ENCODE assay signal across 14 cellular contexts in genomic region chr12:102427542-102427923, GRCh38. TPM values are rescaled to one million over a fixed set of nuclear protein-coding genes. Genes with fewer than 3 reads are reported as not detected.
DNase-seq lines count a peak whose midpoint lies in the region; ATAC-seq and TF ChIP-seq lines count a peak whose summit lies in the region.
"Had no signal": no experiment of that assay in that cellular context is flagged by ENCODE, and none has a peak within 500 bp of the region (broad histone marks: within the 10 kb centered on the region; RNA-seq: fewer than 3 reads in every experiment).

No MANE protein-coding gene starts in this region.

- H3K27me3 ChIP-seq in upper lobe of left lung = no peaks in the 10 kb centered on the region

- H3K4me3 ChIP-seq in fibroblast of the aortic adventitia (ENCODE audit: low read depth, low read length) (peak overlapping the region; percentile 5), upper lobe of left lung (no peak overlapping the region)

- no peaks in the 10 kb centered on the region for H3K36me3 Mint-ChIP-seq in neural crest cell (ENCODE audit: low read depth)
- H3K36me3 Mint-ChIP-seq: T-cell had no signal

- H3K4me1 ChIP-seq in upper lobe of left lung = no peaks in the 10 kb centered on the region
- H3K4me1 ChIP-seq: Caco-2 had no signal

- H3K27ac Mint-ChIP-seq in neural crest cell (ENCODE audit: unreplicated experiment) = peak overlapping the region; percentile 32
- H3K27ac Mint-ChIP-seq: activated CD4-positive, alpha-beta T cell treated with anti-CD3 and anti-CD28 coated beads for 36 hours; T-cell had no signal

- WGBS in upper lobe of left lung, 2 donors = 47 to 69% methylated on average over 7 of the region's 7 CpGs

- no peak for TF ChIP-seq CTCF in fibroblast of the aortic adventitia (IDR thresholded peaks at IDR 0.05; ENCODE audit: insufficient read depth, low read length)
- TF ChIP-seq CTCF in neural crest cell (conservative IDR thresholded peaks at IDR 0.05) = no peak
- no peak for TF ChIP-seq CTCF in upper lobe of left lung (IDR thresholded peaks at IDR 0.05)

- H3K27ac ChIP-seq in upper lobe of left lung = peak overlapping the region in 1 of 4 donors; percentile 42

- H3K4me1 Mint-ChIP-seq in neural crest cell = no peaks in the 10 kb centered on the region
- H3K4me1 Mint-ChIP-seq: activated CD4-positive, alpha-beta T cell treated with anti-CD3 and anti-CD28 coated beads for 36 hours; T-cell had no signal

- H3K9me3 Mint-ChIP-seq in neural crest cell = peaks cover 2% of the 10 kb centered on the region
- H3K9me3 Mint-ChIP-seq: T-cell had no signal

- no peak overlapping the region for H3K4me3 Mint-ChIP-seq in neural crest cell
- H3K4me3 Mint-ChIP-seq: activated CD4-positive, alpha-beta T cell treated with anti-CD3 and anti-CD28 coated beads for 36 hours; T-cell had no signal

- peak; percentile 4 to 40 for ATAC-seq in upper lobe of left lung (ENCODE audit: low FRiP score in 2 of 2)
- no peak for ATAC-seq in HG02973 (IDR thresholded peaks at IDR 0.05; ENCODE audit: unreplicated experiment)
- no peak for ATAC-seq in HG03159 (IDR thresholded peaks at IDR 0.05; ENCODE audit: unreplicated experiment)
- no peak for ATAC-seq in HG02571 (IDR thresholded peaks at IDR 0.05; ENCODE audit: unreplicated experiment)
- ATAC-seq: activated CD4-positive, alpha-beta T cell treated with anti-CD3 and anti-CD28 coated beads for 36 hours; T-cell had no signal

- no peaks in the 10 kb centered on the region for H3K27me3 Mint-ChIP-seq in neural crest cell (ENCODE audit: low read depth)

- no peaks in the 10 kb centered on the region for H3K9me3 ChIP-seq in upper lobe of left lung
- H3K9me3 ChIP-seq: Caco-2 had no signal

- H3K36me3 ChIP-seq in upper lobe of left lung = no peaks in the 10 kb centered on the region

- TF ChIP-seq POLR2A in upper lobe of left lung (IDR thresholded peaks at IDR 0.05) = no peak

- no peak for TF ChIP-seq EP300 in upper lobe of left lung (IDR thresholded peaks at IDR 0.05)

- DNase-seq in NCI-H446 treated with DMSO at 0.1 percent for 48 hours (lab: John Stamatoyannopoulos, UW) = peak; percentile 22
- DNase-seq in fibroblast of the aortic adventitia (ENCODE audit: low read depth) = peak; percentile 38
- DNase-seq in neural crest cell (ENCODE audit: low read depth, low spot score) = no peak
- DNase-seq in upper lobe of left lung = peak in 1 of 2 donors; percentile 42
- DNase-seq in stimulated activated CD4-positive, alpha-beta T cell treated with anti-CD3 and anti-CD28 coated beads, Interleukin-2, amount 100 ng/mL, for 24 hours = no peak
- DNase-seq: activated CD4-positive, alpha-beta T cell treated with anti-CD3 and anti-CD28 coated beads for 36 hours; Caco-2; Kasumi-1; mammary epithelial cell; T-cell had no signal

RNA-seq across cellular contexts. Expression of gene IGF1, which starts 52.8 kb away (rescaled TPM):
- total RNA-seq in fibroblast of the aortic adventitia (ENCODE audit: low replicate concordance) (0.63 and 6.1 TPM in 2 replicates), neural crest cell (not detected in 2 replicates), upper lobe of left lung (10 to 100 TPM in 2 of 6 donors, 1 to 10 TPM in 4; 1.0 to 23.9 (median 5.0) TPM)
- total RNA-seq: activated CD4-positive, alpha-beta T cell treated with anti-CD3 and anti-CD28 coated beads for 36 hours; mammary epithelial cell; OCI-LY7 had no signal

Comparison
In these comparisons a context has a peak if more than half of its experiments do, and no peak if none do; other contexts are left out.
1. DNase-seq: peak in NCI-H446 treated with DMSO at 0.1 percent for 48 hours (single experiment) and fibroblast of the aortic adventitia (single experiment); none in neural crest cell (single experiment) and stimulated activated CD4-positive, alpha-beta T cell treated with anti-CD3 and anti-CD28 coated beads, Interleukin-2, amount 100 ng/mL, for 24 hours (0 of 2).
2. ATAC-seq: peak in upper lobe of left lung (2 of 2); none in HG02973 (single experiment), HG03159 (single experiment) and HG02571 (single experiment).